ENCODE assay signal across 24 cellular contexts in genomic region chr4:63302792-63303191, GRCh38.
"Had no signal": no experiment of that assay in that cellular context is flagged by ENCODE, and none has a peak within 500 bp of the region (broad histone marks: within the 10 kb centered on the region; RNA-seq: fewer than 3 reads in every experiment).

No MANE protein-coding gene starts in this region.

- H3K27me3 ChIP-seq: colonic mucosa, dorsolateral prefrontal cortex, esophagus squamous epithelium, foreskin keratinocyte, gastrocnemius medialis, gastroesophageal sphincter, heart left ventricle, heart right ventricle had no signal

- H3K4me3 ChIP-seq: colonic mucosa, coronary artery, dorsolateral prefrontal cortex, esophagus muscularis mucosa, esophagus squamous epithelium, gastrocnemius medialis, gastroesophageal sphincter, heart left ventricle, heart right ventricle had no signal

- DNase-seq: colonic mucosa; cortex of kidney; dermis blood vessel endothelial cell; dorsolateral prefrontal cortex; effector CD4-positive, alpha-beta T cell; effector CD8-positive, alpha-beta T cell; effector memory CD4-positive, alpha-beta T cell; effector memory CD8-positive, alpha-beta T cell; endodermal cell; erythroblast; esophagus squamous epithelium; foreskin fibroblast; foreskin keratinocyte; foreskin melanocyte; gastrocnemius medialis; glutamatergic neuron; head of caudate nucleus; heart left ventricle; heart right ventricle had no signal

- H3K27ac ChIP-seq: colonic mucosa, coronary artery, dorsolateral prefrontal cortex, epithelial cell of prostate, esophagus muscularis mucosa, esophagus squamous epithelium, foreskin keratinocyte, gastrocnemius medialis, gastroesophageal sphincter, heart left ventricle, heart right ventricle had no signal

- ATAC-seq: effector memory CD8-positive, alpha-beta T cell; esophagus mucosa; foreskin keratinocyte; gastrocnemius medialis; gastroesophageal sphincter; heart left ventricle had no signal

- H3K4me1 ChIP-seq: colonic mucosa, esophagus muscularis mucosa, esophagus squamous epithelium, foreskin keratinocyte, gastrocnemius medialis, gastroesophageal sphincter, heart left ventricle, heart right ventricle had no signal

- H3K9me3 ChIP-seq: colonic mucosa, esophagus muscularis mucosa, esophagus squamous epithelium, gastrocnemius medialis, gastroesophageal sphincter had no signal
